8 cellular contexts compared by ENCODE assay signal in genomic region chr2:161134547-161135518, GRCh38. TPM values are rescaled to one million over a fixed set of nuclear protein-coding genes. Genes with fewer than 3 reads are reported as not detected.
A peak's percentile ranks its signal among the peaks of the same experiment; 100 is the strongest.
DNase-seq lines count a peak whose midpoint lies in the region; ATAC-seq, FAIRE-seq and TF ChIP-seq lines count a peak whose summit lies in the region.

No MANE protein-coding gene starts in this region.

- H3K27me3 ChIP-seq in pancreas = no peaks in the 10 kb centered on the region

- no peaks in the 10 kb centered on the region for H3K9me3 ChIP-seq in pancreas

- peak overlapping the region in 2 of 4 donors; percentile 44 to 69 for H3K27ac ChIP-seq in pancreas

- peak; percentile 58 for DNase-seq in EH (ENCODE audit: low read depth)
- DNase-seq in NCI-H69 (lab: John Stamatoyannopoulos, UW) = peak; percentile 65
- DNase-seq in epithelial cell of esophagus (ENCODE audit: low read depth) = peak; percentile 18
- peak in 4 of 6 donors; percentile 23 to 54 (median 30) for DNase-seq in pancreas
- DNase-seq in NCI-H187 (lab: John Stamatoyannopoulos, UW) = no peak
- no peak for DNase-seq in NOMO-1 (lab: John Stamatoyannopoulos, UW; ENCODE audit: unreplicated experiment in 2 of 2)

- no peak for TF ChIP-seq CTCF in epithelial cell of esophagus (IDR thresholded peaks at IDR 0.05; ENCODE audit: insufficient read depth, low read depth, low read length, missing control alignments)
- TF ChIP-seq CTCF in pancreas (IDR thresholded peaks at IDR 0.05) = no peak

- FAIRE-seq in pancreas (lab: Jason Lieb, UNC) = no peak

- ATAC-seq in pancreas (peak; percentile 59 to 86 (median 76)), HG02852 (IDR thresholded peaks at IDR 0.05; ENCODE audit: unreplicated experiment) (no peak), GM18502 (IDR thresholded peaks at IDR 0.05; ENCODE audit: poor library complexity, unreplicated experiment) (no peak)

- H3K36me3 ChIP-seq in pancreas = no peaks in the 10 kb centered on the region

- H3K4me3 ChIP-seq in epithelial cell of esophagus (ENCODE audit: low read length) (no peak overlapping the region), pancreas (no peak overlapping the region)

- peaks cover 0 to 27% (median 16%) of the 10 kb centered on the region in 3 donors for H3K4me1 ChIP-seq in pancreas

- intact Hi-C loops in pancreas (cut with DNase I) = no loop called here

- WGBS in pancreas, 2 donors = 39 to 45% methylated on average over 9 of the region's 9 CpGs

RNA-seq across cellular contexts. Expression of gene TANK, which starts 25.4 kb away (rescaled TPM):
- 10 to 100 TPM; 13.0 to 30.3 (median 16.0) TPM for total RNA-seq in pancreas
- polyA plus RNA-seq in pancreas = 10 to 100 TPM; 10.9 to 20.8 TPM

Comparison
In these comparisons a context has a peak if more than half of its experiments do, and no peak if none do; other contexts are left out.
1. DNase-seq: peak in EH (single experiment), NCI-H69 (single experiment), epithelial cell of esophagus (single experiment) and pancreas (4 of 6); none in NCI-H187 (0 of 2) and NOMO-1 (0 of 2).
2. ATAC-seq: peak in pancreas (4 of 4); none in HG02852 (single experiment) and GM18502 (single experiment).